Comparison of ENCODE assay signal across 27 cellular contexts in genomic region chr1:195704028-195704427, GRCh38.
"Had no signal": no experiment of that assay in that cellular context is flagged by ENCODE, and none has a peak within 500 bp of the region (broad histone marks: within the 10 kb centered on the region; RNA-seq: fewer than 3 reads in every experiment).

No MANE protein-coding gene starts in this region.

- DNase-seq: stimulated activated CD4-positive, alpha-beta T cell treated with anti-CD3 and anti-CD28 coated beads, Interleukin-2, amount 100 ng/mL, for 48 hours; stimulated activated CD4-positive, alpha-beta T cell treated with anti-CD3 and anti-CD28 coated beads, Interleukin-4, amount 100 ng/mL, for 1 hour; stimulated activated CD4-positive, alpha-beta T cell treated with anti-CD3 and anti-CD28 coated beads, Interleukin-4, amount 100 ng/mL, for 24 hours; stimulated activated CD4-positive, alpha-beta T cell treated with anti-CD3 and anti-CD28 coated beads, Interleukin-4, amount 100 ng/mL, for 4 hours; stimulated activated CD8-positive, alpha-beta memory T cell treated with anti-CD3 and anti-CD28 coated beads, Interleukin-4, amount 100 ng/mL, for 48 hours; stimulated activated naive B cell treated with anti-CD40 and anti-IgM and Interleukin-4, amounts not matched to agents 10 μg/mL and 1 μg/mL and 100 μg/mL, for 72 hours; stimulated activated naive CD4-positive, alpha-beta T cell; stimulated activated naive CD4-positive, alpha-beta T cell treated with Interleukin-2 at 50 U/mL for 16 hours; stimulated activated naive CD8-positive, alpha-beta T cell treated with anti-CD3 and anti-CD28 coated beads, Interleukin-15, amount 100 ng/mL, for 72 hours; stimulated activated naive CD8-positive, alpha-beta T cell treated with anti-CD3 and anti-CD28 coated beads, Interleukin-15, Interleukin-2, amounts not matched to agents 100 U/mL and 50 U/mL, for 24 hours; stomach; substantia nigra; testis; thyroid gland; tibial artery; transverse colon; trophoblast cell; upper lobe of left lung; upper lobe of right lung; uterus had no signal

- H3K9me3 ChIP-seq: stomach, suprapubic skin, testis, thoracic aorta, thyroid gland, tibial artery, tibial nerve, transverse colon, upper lobe of left lung, upper lobe of right lung, uterus, vagina had no signal

- FAIRE-seq: urothelium cell line had no signal

- H3K4me1 ChIP-seq: stomach, suprapubic skin, testis, thyroid gland, tibial artery, tibial nerve, transverse colon, upper lobe of left lung, upper lobe of right lung, uterus, vagina had no signal

- H3K27ac ChIP-seq: stomach, suprapubic skin, testis, thoracic aorta, thyroid gland, tibial artery, tibial nerve, transverse colon, upper lobe of left lung, upper lobe of right lung, uterus, vagina had no signal

- ATAC-seq: stimulated activated effector memory CD8-positive, alpha-beta T cell treated with anti-CD3 and anti-CD28 coated beads, Interleukin-12 subunit alpha, Interleukin-12 subunit beta, amount 100 ng/mL, for 72 hours; stimulated activated memory B cell treated with anti-CD40 and anti-IgM and Interleukin-4, amounts not matched to agents 10 μg/mL and 1 μg/mL and 100 μg/mL, for 72 hours; stimulated activated naive B cell treated with anti-CD40 and anti-IgM and Interleukin-4, amounts not matched to agents 10 μg/mL and 1 μg/mL and 100 μg/mL, for 72 hours; stimulated activated naive CD8-positive, alpha-beta T cell treated with anti-CD3 and anti-CD28 coated beads, Interleukin-15, amount 100 ng/mL, for 72 hours; stimulated activated naive CD8-positive, alpha-beta T cell treated with anti-CD3 and anti-CD28 coated beads, Interleukin-15, Interleukin-2, amounts not matched to agents 100 U/mL and 50 U/mL, for 24 hours; upper lobe of right lung had no signal

- H3K36me3 ChIP-seq: stomach, suprapubic skin, thoracic aorta, thyroid gland, tibial artery, tibial nerve, transverse colon, upper lobe of left lung, upper lobe of right lung, uterus, vagina had no signal

- H3K4me3 ChIP-seq: stomach, suprapubic skin, testis, thoracic aorta, thyroid gland, tibial artery, tibial nerve, transverse colon, upper lobe of left lung, upper lobe of right lung, uterus, vagina had no signal

- H3K27me3 ChIP-seq: stomach, suprapubic skin, testis, thyroid gland, tibial artery, tibial nerve, transverse colon, upper lobe of left lung, upper lobe of right lung, uterus, vagina had no signal
